Comparison of ENCODE assay signal across 26 cellular contexts in genomic region chr6:42179261-42179955, GRCh38. TPM values are rescaled to one million over a fixed set of nuclear protein-coding genes. Genes with fewer than 3 reads are reported as not detected.
DNase-seq lines count a peak whose midpoint lies in the region; ATAC-seq, FAIRE-seq and TF ChIP-seq lines count a peak whose summit lies in the region.
"Had no signal": no experiment of that assay in that cellular context is flagged by ENCODE, and none has a peak within 500 bp of the region (broad histone marks: within the 10 kb centered on the region; RNA-seq: fewer than 3 reads in every experiment).

No MANE protein-coding gene starts in this region.

- H3K36me3 ChIP-seq in GM23338 (ENCODE audit: insufficient read depth) (no peaks in the 10 kb centered on the region), OCI-LY3 (replicated peaks; ENCODE audit: low read depth, low read length) (no peaks in the 10 kb centered on the region), H1 (ENCODE audit: control insufficient read depth in 2 of 4, insufficient read depth in 4 of 4, low read length in 3 of 4) (no peaks in the 10 kb centered on the region), neural progenitor cell (no peaks in the 10 kb centered on the region)
- H3K36me3 ChIP-seq: MG63, Peyer's patch had no signal

- H3K4ac ChIP-seq in H1 (replicated peaks; ENCODE audit: insufficient read length, low read depth, low read length): no peak overlapping the region

- TF ChIP-seq POLR2A in H1 (IDR thresholded peaks at IDR 0.05; ENCODE audit: control extremely low read depth in 1 of 2, low read depth in 2 of 2, low read length in 2 of 2): no peak

- H3K27ac Mint-ChIP-seq in GM23338 (no peak overlapping the region), neural progenitor cell (peak overlapping the region; percentile 37)
- H3K27ac Mint-ChIP-seq: CD8-positive, alpha-beta T cell had no signal

- DNase-seq in GM23338 (ENCODE audit: low spot score): no peak
- DNase-seq in H1 (ENCODE audit: low read depth in 1 of 2, low spot score in 2 of 2): no peak
- no peak for DNase-seq in neural progenitor cell (ENCODE audit: low spot score)
- DNase-seq in NCI-H748 (lab: John Stamatoyannopoulos, UW; ENCODE audit: unreplicated experiment): no peak
- no peak for DNase-seq in GOT3 (lab: John Stamatoyannopoulos, UW)
- DNase-seq: AML-193; C1 segment of cervical spinal cord; CD8-positive, alpha-beta T cell; DND-41; Kasumi-1; MG63; NCI-H1048; NCI-H1436; NCI-H187 treated with DMSO at 0.1 percent for 48 hours; NCI-H2107; NCI-H748 treated with DMSO at 0.1 percent for 48 hours; T-helper 1 cell had no signal

- H3K9me3 ChIP-seq in OCI-LY3 (ENCODE audit: insufficient read depth, low read length) (no peaks in the 10 kb centered on the region), H1 (ENCODE audit: insufficient read depth in 2 of 2, low read depth in 1 of 2, low read length in 1 of 2) (no peaks in the 10 kb centered on the region), neural progenitor cell (ENCODE audit: low read depth) (no peaks in the 10 kb centered on the region)
- H3K9me3 ChIP-seq: MG63, Peyer's patch had no signal

- H3K27me3 Mint-ChIP-seq in GM23338 (ENCODE audit: insufficient read depth, low read depth, poor library complexity) (peaks cover 10% of the 10 kb centered on the region), neural progenitor cell (ENCODE audit: insufficient read depth, low read depth) (peaks cover 12% of the 10 kb centered on the region)

- H3K56ac ChIP-seq in H1 (replicated peaks; ENCODE audit: insufficient read length, low read depth, low read length): no peak overlapping the region

- H3K4me1 Mint-ChIP-seq in GM23338: peaks cover 44% of the 10 kb centered on the region
- peaks cover 9% of the 10 kb centered on the region for H3K4me1 Mint-ChIP-seq in neural progenitor cell

- WGBS in H1 (ENCODE audit: extremely low coverage in 1 of 2, insufficient coverage in 1 of 2, insufficient read length in 1 of 2, insufficient replicate concordance in 2 of 2, low coverage in 1 of 2, low lambda C conversion rate in 2 of 2, missing lambda C conversion rate in 1 of 2), 2 experiments: 95% methylated on average over 16 of the region's 20 CpGs; no CpG with 5 or more reads in 1 of the 2 experiments

- no peaks in the 10 kb centered on the region for H3K9me3 Mint-ChIP-seq in GM23338
- H3K9me3 Mint-ChIP-seq in neural progenitor cell: no peaks in the 10 kb centered on the region
- H3K9me3 Mint-ChIP-seq: CD8-positive, alpha-beta T cell had no signal

- peak overlapping the region; percentile 46; the same call in 1 of the 2 replicates for H2AK5ac ChIP-seq in H1 (ENCODE audit: low read depth, low read length)

- H3K79me1 ChIP-seq in H1 (ENCODE audit: low read depth, low read length): no peaks in the 10 kb centered on the region

- H3K23ac ChIP-seq in H1 (ENCODE audit: insufficient read length): no peak overlapping the region

- CTCF ChIA-PET in H1 (lab: Charles Lee; ENCODE audit: partially characterized antibody): interaction anchor here (0.9 to 1.6 kb wide), 9 partner anchors 9 to 135 kb away, joined by 3 to 6 read pairs (median 4); no protein-coding TSS in a partner anchor

- H3K4me1 ChIP-seq in GM23338 (ENCODE audit: insufficient read depth): peaks cover 27% of the 10 kb centered on the region
- H3K4me1 ChIP-seq in OCI-LY3 (ENCODE audit: low read length): peaks cover 5% of the 10 kb centered on the region
- peaks cover 3 to 15% (median 9%) of the 10 kb centered on the region in 4 experiments for H3K4me1 ChIP-seq in H1 (replicated peaks in 1 of 4; ENCODE audit: control insufficient read depth in 3 of 4, insufficient read depth in 4 of 4, low read length in 3 of 4)
- H3K4me1 ChIP-seq in neural progenitor cell: no peaks in the 10 kb centered on the region

- H3F3A ChIP-seq in GM23338 (replicated peaks; ENCODE audit: low read depth) (peaks cover 16% of the 10 kb centered on the region), neural progenitor cell (ENCODE audit: low read depth) (peaks cover 20% of the 10 kb centered on the region)

- no peak overlapping the region for H4K8ac ChIP-seq in H1 (ENCODE audit: extremely low read depth, insufficient read depth, low read length)

- H3K27me3 ChIP-seq in GM23338 (ENCODE audit: insufficient read depth) (no peaks in the 10 kb centered on the region), OCI-LY3 (ENCODE audit: low read depth, low read length) (no peaks in the 10 kb centered on the region), H1 (replicated peaks in 1 of 4; ENCODE audit: control insufficient read depth in 3 of 4, extremely low read depth in 1 of 4, insufficient read depth in 3 of 4, low read length in 3 of 4) (no peaks in the 10 kb centered on the region; a peak in 1 of 7 replicates), neural progenitor cell (no peaks in the 10 kb centered on the region)
- H3K27me3 ChIP-seq: MG63, Peyer's patch had no signal

- no peak overlapping the region for H2AFZ ChIP-seq in GM23338
- H2AFZ ChIP-seq in OCI-LY3 (ENCODE audit: low read depth, low read length): no peak overlapping the region
- no peak overlapping the region for H2AFZ ChIP-seq in H1 (ENCODE audit: low read length)
- no peak overlapping the region for H2AFZ ChIP-seq in neural progenitor cell (replicated peaks)

- H3K36me3 Mint-ChIP-seq in GM23338 (ENCODE audit: low read depth): no peaks in the 10 kb centered on the region
- no peaks in the 10 kb centered on the region for H3K36me3 Mint-ChIP-seq in neural progenitor cell
- H3K36me3 Mint-ChIP-seq: CD8-positive, alpha-beta T cell had no signal

- no peaks in the 10 kb centered on the region for H3K79me2 ChIP-seq in GM23338 (replicated peaks; ENCODE audit: insufficient read depth)
- no peaks in the 10 kb centered on the region for H3K79me2 ChIP-seq in OCI-LY3 (ENCODE audit: low read length)
- no peaks in the 10 kb centered on the region for H3K79me2 ChIP-seq in H1 (ENCODE audit: control insufficient read depth in 1 of 2, insufficient read depth in 2 of 2, low read length in 2 of 2)
- no peaks in the 10 kb centered on the region for H3K79me2 ChIP-seq in neural progenitor cell (ENCODE audit: low read depth)

- H3K9ac ChIP-seq in OCI-LY3 (ENCODE audit: low read length) (no peak overlapping the region), H1 (replicated peaks in 1 of 4; ENCODE audit: extremely low read depth in 1 of 4, low read depth in 3 of 4, low read length in 3 of 4) (no peak overlapping the region), neural progenitor cell (no peak overlapping the region)

- FAIRE-seq in H1 (lab: Jason Lieb, UNC): no peak
- FAIRE-seq: GM12892, H54, HTR-8/SVneo had no signal

- TF ChIP-seq CTCF in GM23338 (conservative IDR thresholded peaks at IDR 0.05; ENCODE audit: low read depth in 2 of 2) (no peak), OCI-LY3 (IDR thresholded peaks at IDR 0.05; ENCODE audit: low read depth, low read length) (no peak), H1 (IDR thresholded peaks at IDR 0.05; ENCODE audit: control extremely low read depth in 1 of 3, insufficient read depth in 1 of 3, low read depth in 1 of 3, low read length in 3 of 3) (no peak), neural progenitor cell (IDR thresholded peaks at IDR 0.05) (no peak)

- 0 out of 2 replicates have a peak overlapping the region, but pooled peaks have one; percentile 9 for H2BK12ac ChIP-seq in H1 (ENCODE audit: low read depth, low read length)

- H3K27ac ChIP-seq in GM23338 (ENCODE audit: low read depth) (no peak overlapping the region), OCI-LY3 (ENCODE audit: low read length) (no peak overlapping the region), H1 (ENCODE audit: low read depth, low read length) (no peak overlapping the region), neural progenitor cell (no peak overlapping the region)
- H3K27ac ChIP-seq: Peyer's patch had no signal

- H2BK20ac ChIP-seq in H1 (ENCODE audit: low read length): no peak overlapping the region

- H3K4me2 ChIP-seq in GM23338: peak overlapping the region; percentile 91
- H3K4me2 ChIP-seq in OCI-LY3 (ENCODE audit: low read length): 0 out of 2 replicates have a peak overlapping the region, but pooled peaks have one; percentile 66
- H3K4me2 ChIP-seq in H1 (ENCODE audit: insufficient read depth in 1 of 2, low read depth in 2 of 2, low read length in 2 of 2): peak overlapping the region in 1 of 2 experiments; percentile 94; a peak in 2 of 4 replicates
- no peak overlapping the region for H3K4me2 ChIP-seq in neural progenitor cell

- H3K9me2 ChIP-seq in GM23338 (ENCODE audit: insufficient read depth): no peaks in the 10 kb centered on the region

- no peak overlapping the region for H3K14ac ChIP-seq in H1 (ENCODE audit: insufficient read length)

- H4K5ac ChIP-seq in H1 (ENCODE audit: insufficient read length, low read depth, low read length): no peak overlapping the region

- no peak for TF ChIP-seq RAD21 in H1 (IDR thresholded peaks at IDR 0.05 in 1 of 2, conservative IDR thresholded peaks at IDR 0.05 in 1 of 2; ENCODE audit: low read depth in 2 of 2, low read length in 2 of 2)

- H3K4me3 ChIP-seq in GM23338 (peak overlapping the region; percentile 77; the same call in 1 of the 2 replicates), OCI-LY3 (ENCODE audit: low read length) (no peak overlapping the region), H1 (ENCODE audit: extremely low read depth in 1 of 4, insufficient read depth in 2 of 4, low read depth in 3 of 4, low read length in 4 of 4) (peak overlapping the region in 2 of 4 experiments; percentile 5 to 62; a peak in 4 of 8 replicates), neural progenitor cell (no peak overlapping the region)
- H3K4me3 ChIP-seq: MG63, Peyer's patch had no signal

- no peak overlapping the region for H4K91ac ChIP-seq in H1 (replicated peaks; ENCODE audit: insufficient read length, low read length)

- peak overlapping the region; percentile 77 for H3K4me3 Mint-ChIP-seq in GM23338
- H3K4me3 Mint-ChIP-seq in neural progenitor cell: no peak overlapping the region
- H3K4me3 Mint-ChIP-seq: CD8-positive, alpha-beta T cell had no signal

- H2BK5ac ChIP-seq in H1 (ENCODE audit: low read depth, low read length): no peak overlapping the region

- no peak overlapping the region for H3K18ac ChIP-seq in H1 (ENCODE audit: extremely low read depth, low read length)

- no peak overlapping the region for H2BK120ac ChIP-seq in H1 (replicated peaks; ENCODE audit: low read depth, low read length)

- POLR2A ChIA-PET in H1 (lab: Charles Lee; ENCODE audit: partially characterized antibody): interaction anchor here (1.2 to 1.9 kb wide), 3 partner anchors 91 to 385 kb away, joined by 3 to 5 read pairs (median 3); partner anchors contain the start of genes TAF8 and UBR2

- ATAC-seq in GM23338: no peak
- no peak for ATAC-seq in GM19463 (IDR thresholded peaks at IDR 0.05; ENCODE audit: unreplicated experiment)
- ATAC-seq: CD8-positive, alpha-beta T cell had no signal

- TF ChIP-seq EP300 in H1 (IDR thresholded peaks at IDR 0.05; ENCODE audit: borderline replicate concordance in 1 of 2, low read depth in 2 of 2, low read length in 2 of 2): no peak

- no peaks in the 10 kb centered on the region for H4K20me1 ChIP-seq in GM23338 (replicated peaks; ENCODE audit: insufficient read depth)
- no peaks in the 10 kb centered on the region for H4K20me1 ChIP-seq in OCI-LY3 (ENCODE audit: insufficient read depth, low read length)
- no peaks in the 10 kb centered on the region for H4K20me1 ChIP-seq in H1 (replicated peaks in 1 of 2; ENCODE audit: control insufficient read depth in 1 of 2, insufficient read depth in 2 of 2, low read length in 2 of 2)
- no peaks in the 10 kb centered on the region for H4K20me1 ChIP-seq in neural progenitor cell (ENCODE audit: low read depth)

- peaks cover 4% of the 10 kb centered on the region for H3K23me2 ChIP-seq in H1 (ENCODE audit: low read depth, low read length)

- H2BK15ac ChIP-seq in H1 (ENCODE audit: low read length): no peak overlapping the region

RNA-seq across cellular contexts. Expression of gene GUCA1A, which starts 6.2 kb away (rescaled TPM):
- total RNA-seq in GM23338 (2014; rRNA removed; shearing (Covaris generic)): 4.0 and 5.2 TPM in 2 replicates
- 9.1 and 10.6 TPM in 2 replicates for polyA plus RNA-seq in GM23338 (2016; fragmentation: Nextera tagmentation; extraction: Ambion mirVana)
- 4.6 and 5.2 TPM in 2 replicates for total RNA-seq in H1 (2021; fragmentation: NEBNext Ultra II Directional; extraction: Animal tissue kit (Norgen Biotek cat#: 25700))
- 23.4 and 24.6 TPM in 2 replicates for polyA plus RNA-seq in H1 (2011; rRNA removed)
- 18.1 TPM for polyA plus RNA-seq in H1 (2011; cell fraction: cytosol; rRNA removed)
- polyA plus RNA-seq in H1 (2011; cell fraction: nucleus; rRNA removed): 11.5 TPM
- 7.1 to 11.5 TPM (median 9.3 TPM) in 4 replicates for polyA plus RNA-seq in H1 (2012, experiment 1 of 2)
- polyA plus RNA-seq in H1 (2012, experiment 2 of 2): 8.3 TPM
- polyA plus RNA-seq in H1 (2013, experiment 1 of 2): 3.1 TPM
- polyA plus RNA-seq in H1 (2013, experiment 2 of 2): 3.5 TPM
- polyA minus RNA-seq in H1 (2011; rRNA and poly(A)+ RNA removed): 7.7 and 9.4 TPM in 2 replicates
- polyA minus RNA-seq in H1 (2011; cell fraction: cytosol; rRNA and poly(A)+ RNA removed): 2.9 TPM
- polyA minus RNA-seq in H1 (2011; cell fraction: nucleus; rRNA and poly(A)+ RNA removed): 6.3 TPM
- 1.9 and 3.4 TPM in 2 replicates for total RNA-seq in neural progenitor cell (ENCODE audit: low replicate concordance)
- total RNA-seq: A172; CD8-positive, alpha-beta T cell; G401; NCI-H460; Peyer's patch had no signal

RNA-seq across cellular contexts. Expression of gene GUCA1B, which starts 15.3 kb away (rescaled TPM):
- total RNA-seq in GM23338 (2014; rRNA removed; shearing (Covaris generic)): 0.56 TPM in 1 of 2 replicates, not detected in the other
- polyA plus RNA-seq in GM23338 (2016; fragmentation: Nextera tagmentation; extraction: Ambion mirVana): not detected in 2 replicates
- total RNA-seq in H1 (2021; fragmentation: NEBNext Ultra II Directional; extraction: Animal tissue kit (Norgen Biotek cat#: 25700)): 0.98 and 1.4 TPM in 2 replicates
- polyA plus RNA-seq in H1 (2011; rRNA removed): 0.53 and 1.4 TPM in 2 replicates
- polyA plus RNA-seq in H1 (2011; cell fraction: cytosol; rRNA removed): 0.87 TPM
- polyA plus RNA-seq in H1 (2011; cell fraction: nucleus; rRNA removed): 1.2 TPM
- polyA plus RNA-seq in H1 (2012, experiment 1 of 2): 1.3 to 2.4 TPM (median 2.3 TPM) in 4 replicates
- polyA plus RNA-seq in H1 (2012, experiment 2 of 2): not detected
- polyA plus RNA-seq in H1 (2013, experiment 1 of 2): 0.26 TPM
- 0.26 TPM for polyA plus RNA-seq in H1 (2013, experiment 2 of 2)
- polyA minus RNA-seq in H1 (2011; rRNA and poly(A)+ RNA removed): 0.76 and 0.83 TPM in 2 replicates
- not detected for polyA minus RNA-seq in H1 (2011; cell fraction: cytosol; rRNA and poly(A)+ RNA removed)
- polyA minus RNA-seq in H1 (2011; cell fraction: nucleus; rRNA and poly(A)+ RNA removed): 0.60 TPM
- 0.22 and 1.2 TPM in 2 replicates for total RNA-seq in neural progenitor cell (ENCODE audit: low replicate concordance)
- total RNA-seq: A172, G401 had no signal

RNA-seq across cellular contexts. Expression of gene C6orf132, which starts 37.0 kb away (rescaled TPM):
- total RNA-seq in GM23338 (2014; rRNA removed; shearing (Covaris generic)): 40.9 and 48.3 TPM in 2 replicates
- polyA plus RNA-seq in GM23338 (2016; fragmentation: Nextera tagmentation; extraction: Ambion mirVana) (22.2 and 24.3 TPM in 2 replicates), H1 (2011; rRNA removed) (31.5 and 33.8 TPM in 2 replicates)
- total RNA-seq in H1 (2021; fragmentation: NEBNext Ultra II Directional; extraction: Animal tissue kit (Norgen Biotek cat#: 25700)): 62.2 and 64.0 TPM in 2 replicates
- polyA plus RNA-seq in H1 (2011; cell fraction: cytosol; rRNA removed): 19.4 TPM
- polyA plus RNA-seq in H1 (2011; cell fraction: nucleus; rRNA removed): 20.4 TPM
- 43.4 to 53.5 TPM (median 48.5 TPM) in 4 replicates for polyA plus RNA-seq in H1 (2012, experiment 1 of 2)
- polyA plus RNA-seq in H1 (2012, experiment 2 of 2): 48.0 TPM
- 38.7 TPM for polyA plus RNA-seq in H1 (2013, experiment 1 of 2)
- polyA plus RNA-seq in H1 (2013, experiment 2 of 2): 37.7 TPM
- 7.2 and 7.4 TPM in 2 replicates for polyA minus RNA-seq in H1 (2011; rRNA and poly(A)+ RNA removed)
- 24.7 TPM for polyA minus RNA-seq in H1 (2011; cell fraction: cytosol; rRNA and poly(A)+ RNA removed)
- 17.3 TPM for polyA minus RNA-seq in H1 (2011; cell fraction: nucleus; rRNA and poly(A)+ RNA removed)
- total RNA-seq in neural progenitor cell (ENCODE audit: low replicate concordance): 1.2 and 1.8 TPM in 2 replicates
- total RNA-seq: A172, G401, NCI-H460 had no signal

RNA-seq across cellular contexts. Expression of gene MRPS10, which starts 38.3 kb away (rescaled TPM):
- total RNA-seq in GM23338 (2014; rRNA removed; shearing (Covaris generic)): 42.7 and 49.3 TPM in 2 replicates
- polyA plus RNA-seq in GM23338 (2016; fragmentation: Nextera tagmentation; extraction: Ambion mirVana): 33.7 and 36.2 TPM in 2 replicates
- total RNA-seq in H1 (2021; fragmentation: NEBNext Ultra II Directional; extraction: Animal tissue kit (Norgen Biotek cat#: 25700)): 32.0 and 33.6 TPM in 2 replicates
- polyA plus RNA-seq in H1 (2011; rRNA removed): 13.2 and 20.5 TPM in 2 replicates
- polyA plus RNA-seq in H1 (2011; cell fraction: cytosol; rRNA removed): 28.0 TPM
- polyA plus RNA-seq in H1 (2011; cell fraction: nucleus; rRNA removed): 5.8 TPM
- polyA plus RNA-seq in H1 (2012, experiment 1 of 2): 17.5 to 26.9 TPM (median 19.3 TPM) in 4 replicates
- polyA plus RNA-seq in H1 (2012, experiment 2 of 2): 4.3 TPM
- polyA plus RNA-seq in H1 (2013, experiment 1 of 2): 30.8 TPM
- 33.4 TPM for polyA plus RNA-seq in H1 (2013, experiment 2 of 2)
- 10.7 and 13.1 TPM in 2 replicates for polyA minus RNA-seq in H1 (2011; rRNA and poly(A)+ RNA removed)
- 8.7 TPM for polyA minus RNA-seq in H1 (2011; cell fraction: cytosol; rRNA and poly(A)+ RNA removed)
- polyA minus RNA-seq in H1 (2011; cell fraction: nucleus; rRNA and poly(A)+ RNA removed): 9.8 TPM
- total RNA-seq in neural progenitor cell (ENCODE audit: low replicate concordance): 42.1 and 68.0 TPM in 2 replicates

Comparison
In these comparisons a context has a peak if more than half of its experiments do, and no peak if none do; other contexts are left out.
1. RNA of gene C6orf132, which starts 37.0 kb away (total RNA-seq): 62.2 to 64.0 TPM in H1 and 40.9 to 48.3 TPM in GM23338; 1.2 to 1.8 TPM in neural progenitor cell; every median in the first group is over 10 times any median in the second.